In genomic region chr4:79331126-79331876, GRCh38 we compare ENCODE assay signal across 1 cellular context.
TF ChIP-seq lines count a peak whose summit lies in the region.

No MANE protein-coding gene starts in this region.

TF ChIP-seq in GM12878, 131 proteins besides CTCF, POLR2A, EP300 and RAD21 (continued from another document):
- no peak for TF ChIP-seq MAX (IDR thresholded peaks at IDR 0.05; ENCODE audit: low read depth, low read length)
- TF ChIP-seq ZNF592 (IDR thresholded peaks at IDR 0.05) = peak; percentile 85
- no peak for TF ChIP-seq KAT2A (conservative IDR thresholded peaks at IDR 0.05; ENCODE audit: control insufficient read depth, low read depth, low read length)
- no peak for TF ChIP-seq MEF2B (IDR thresholded peaks at IDR 0.05; ENCODE audit: partially characterized antibody, poor library complexity, severe bottlenecking)
- peak; percentile 79 for TF ChIP-seq ZNF687 (IDR thresholded peaks at IDR 0.05)
- TF ChIP-seq POLR2AphosphoS2 (IDR thresholded peaks at IDR 0.05; ENCODE audit: low read depth, low read length) = no peak
- no peak for TF ChIP-seq MTA3 (IDR thresholded peaks at IDR 0.05; ENCODE audit: borderline replicate concordance, low read length)
- no peak for TF ChIP-seq ZNF207 (IDR thresholded peaks at IDR 0.05; ENCODE audit: borderline replicate concordance)
- TF ChIP-seq ZBED1 (IDR thresholded peaks at IDR 0.05; ENCODE audit: borderline replicate concordance) = no peak
- peak; percentile 31; the same call in 1 of the 2 replicates for TF ChIP-seq MTA2 (IDR thresholded peaks at IDR 0.05; ENCODE audit: low read depth)
- TF ChIP-seq GATAD2B (conservative IDR thresholded peaks at IDR 0.05; ENCODE audit: low read depth) = no peak
- peak; percentile 59 for TF ChIP-seq SMAD1 (IDR thresholded peaks at IDR 0.05; ENCODE audit: low read depth, partially characterized antibody)
- no peak for TF ChIP-seq BHLHE40 (IDR thresholded peaks at IDR 0.05; ENCODE audit: borderline replicate concordance in 1 of 2, low read depth in 2 of 2, low read length in 1 of 2)
- TF ChIP-seq ZBTB33 (IDR thresholded peaks at IDR 0.05) = no peak
- no peak for TF ChIP-seq SREBF2 (IDR thresholded peaks at IDR 0.05; ENCODE audit: low read length)
- TF ChIP-seq HCFC1 (IDR thresholded peaks at IDR 0.05; ENCODE audit: low read length) = no peak
- TF ChIP-seq SPI1 (IDR thresholded peaks at IDR 0.05; ENCODE audit: borderline replicate concordance, insufficient read depth, low read depth, low read length) = no peak
- no peak for TF ChIP-seq ETV6 (conservative IDR thresholded peaks at IDR 0.05 in 1 of 2, IDR thresholded peaks at IDR 0.05 in 1 of 2; ENCODE audit: borderline replicate concordance in 1 of 2, low read depth in 1 of 2)
- TF ChIP-seq FOXK2 (IDR thresholded peaks at IDR 0.05) = no peak
